14 cellular contexts compared by ENCODE assay signal in the genomic region with DNA sequence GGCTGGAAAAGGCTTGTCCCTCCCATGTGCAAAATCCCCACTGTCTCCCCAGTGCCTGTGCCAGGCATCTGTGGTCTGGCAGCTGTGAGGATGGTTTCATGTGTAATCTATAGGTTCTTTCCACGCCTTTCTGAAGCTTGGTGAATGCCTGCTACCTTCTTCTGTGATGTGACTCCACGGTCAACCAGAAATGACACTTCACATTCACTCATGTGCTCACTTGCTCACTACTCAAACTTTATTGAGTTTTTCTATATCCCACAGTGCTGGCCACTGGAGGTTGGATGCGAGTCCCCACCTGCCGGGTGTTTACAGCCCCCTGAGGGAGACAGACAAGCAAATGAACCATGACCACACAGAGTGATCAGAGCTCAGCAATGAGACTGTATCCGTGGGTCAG.
"Had no signal": no experiment of that assay in that cellular context is flagged by ENCODE, and none has a peak within 500 bp of the region (broad histone marks: within the 10 kb centered on the region; RNA-seq: fewer than 3 reads in every experiment).

No MANE protein-coding gene starts in this region.

- H3K36me3 ChIP-seq: cardiac muscle cell, esophagus squamous epithelium, lower lobe of right lung, neutrophil had no signal

- H3K9me3 ChIP-seq: esophagus squamous epithelium, lower lobe of right lung, neutrophil had no signal

- DNase-seq: activated CD4-positive, alpha-beta T cell treated with anti-CD3 and anti-CD28 coated beads, Interleukin-2, amount 50 U/mL, for 1 hour; activated effector memory CD4-positive, alpha-beta T cell treated with anti-CD3 and anti-CD28 coated beads, Interleukin-2, amount 50 U/mL, for 16 hours; activated T-cell treated with anti-CD3 and anti-CD28 coated beads, Interleukin-2, amount 50 U/mL, for 4 hours; esophagus squamous epithelium; foreskin fibroblast; head of caudate nucleus; left cardiac atrium; lower lobe of right lung; naive B cell; posterior cingulate gyrus; small intestine had no signal

- H3K27ac ChIP-seq: cardiac muscle cell, esophagus squamous epithelium, lower lobe of right lung, neutrophil had no signal

- H3K27me3 ChIP-seq: neutrophil had no signal

- ATAC-seq: activated T-cell treated with anti-CD3 and anti-CD28 coated beads, Interleukin-2, amount 50 U/mL, for 4 hours; left cardiac atrium; lower lobe of right lung; WTC11 had no signal

- H3K4me3 ChIP-seq: cardiac muscle cell, esophagus squamous epithelium, lower lobe of right lung had no signal
